In genomic region chr5:79878131-79878630, GRCh38 we compare ENCODE assay signal across 16 cellular contexts.
"Had no signal": no experiment of that assay in that cellular context is flagged by ENCODE, and none has a peak within 500 bp of the region (broad histone marks: within the 10 kb centered on the region; RNA-seq: fewer than 3 reads in every experiment).

No MANE protein-coding gene starts in this region.

- DNase-seq: activated B cell treated with CpG ODN at 0.5 μM for 24 hours; activated CD4-positive, alpha-beta T cell treated with anti-CD3 and anti-CD28 coated beads, Interleukin-2, amount 50 U/mL, for 1 hour; activated gamma-delta T cell treated with Interleukin-2 at 50 U/mL for 16 hours; activated T-cell treated with anti-CD3 and anti-CD28 coated beads for 4 hours; amniotic stem cell; aorta; body of pancreas; brain microvascular endothelial cell; central memory CD4-positive, alpha-beta T cell; T-helper 9 cell had no signal

- H3K27ac ChIP-seq: adrenal gland, body of pancreas, brain microvascular endothelial cell, breast epithelium, VCaP had no signal

- H3K36me3 ChIP-seq: adrenal gland, brain microvascular endothelial cell, breast epithelium had no signal

- H3K4me3 ChIP-seq: adrenal gland, body of pancreas, breast epithelium had no signal

- H3K9me3 ChIP-seq: adrenal gland, body of pancreas, breast epithelium had no signal

- FAIRE-seq: astrocyte, colon, TTC549 had no signal

- H3K27me3 ChIP-seq: adrenal gland, body of pancreas, brain microvascular endothelial cell, breast epithelium had no signal

- H3K4me1 ChIP-seq: adrenal gland, body of pancreas, breast epithelium had no signal
